1 cellular context compared by ENCODE assay signal in the genomic region with DNA sequence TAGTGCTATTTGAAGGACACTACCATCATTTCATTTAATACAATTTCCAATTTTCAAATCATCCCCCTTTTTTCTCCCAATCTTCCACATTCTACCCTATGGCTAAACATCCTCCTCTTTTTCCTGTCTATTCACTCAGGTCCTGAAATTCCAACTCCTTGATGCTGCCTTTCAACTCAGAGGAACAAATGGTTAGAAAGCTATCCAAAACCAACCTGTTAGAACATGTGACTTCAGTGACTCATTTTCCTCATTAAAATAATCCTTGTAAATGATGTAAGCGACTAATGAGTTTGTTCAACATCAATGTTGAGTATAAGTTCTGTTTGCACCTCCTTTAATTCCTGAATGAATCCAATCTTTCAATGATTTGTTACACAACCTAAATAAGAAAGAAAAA.
TF ChIP-seq lines count a peak whose summit lies in the region.

No MANE protein-coding gene starts in this region.

TF ChIP-seq in SK-N-SH, 30 proteins besides CTCF, POLR2A, EP300 and RAD21:
- TF ChIP-seq, protein P1, sequence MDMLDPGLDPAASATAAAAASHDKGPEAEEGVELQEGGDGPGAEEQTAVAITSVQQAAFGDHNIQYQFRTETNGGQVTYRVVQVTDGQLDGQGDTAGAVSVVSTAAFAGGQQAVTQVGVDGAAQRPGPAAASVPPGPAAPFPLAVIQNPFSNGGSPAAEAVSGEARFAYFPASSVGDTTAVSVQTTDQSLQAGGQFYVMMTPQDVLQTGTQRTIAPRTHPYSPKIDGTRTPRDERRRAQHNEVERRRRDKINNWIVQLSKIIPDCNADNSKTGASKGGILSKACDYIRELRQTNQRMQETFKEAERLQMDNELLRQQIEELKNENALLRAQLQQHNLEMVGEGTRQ (IDR thresholded peaks at IDR 0.05; ENCODE audit: borderline replicate concordance, low read depth, low read length): no peak
- TF ChIP-seq FOXJ3 (CRISPR knock-in tag; IDR thresholded peaks at IDR 0.05): no peak
- TF ChIP-seq ELF1 (IDR thresholded peaks at IDR 0.05): no peak
- no peak for TF ChIP-seq SIN3A (IDR thresholded peaks at IDR 0.05; ENCODE audit: borderline replicate concordance, low read depth, low read length)
- no peak for TF ChIP-seq TCF12 (IDR thresholded peaks at IDR 0.05)
- TF ChIP-seq JUND (IDR thresholded peaks at IDR 0.05): no peak
